10 cellular contexts compared by ENCODE assay signal in genomic region chr18:23227729-23228075, GRCh38.
DNase-seq lines count a peak whose midpoint lies in the region; ATAC-seq, FAIRE-seq and TF ChIP-seq lines count a peak whose summit lies in the region.
"Had no signal": no experiment of that assay in that cellular context is flagged by ENCODE, and none has a peak within 500 bp of the region (broad histone marks: within the 10 kb centered on the region; RNA-seq: fewer than 3 reads in every experiment).

No MANE protein-coding gene starts in this region.

- H3K27ac Mint-ChIP-seq in naive B cell: peak overlapping the region in 5 of 6 donors; percentile 63 to 100 (median 98)
- H3K27ac Mint-ChIP-seq in WTC11: no peak overlapping the region

- CTCF ChIA-PET in GM12878 (lab: Yijun Ruan, JAX): interaction anchor here (0.6 to 9.2 kb wide), 13 partner anchors 12 to 275 kb away, joined by 3 to 59 read pairs (median 5); partner anchors contain the start of genes CABLES1 and RMC1
- CTCF ChIA-PET in WTC11 (lab: Charles Lee): interaction anchor here (0.6 to 1.4 kb wide), 6 partner anchors 15 to 271 kb away, joined by 3 to 7 read pairs (median 4); no protein-coding TSS in a partner anchor

- H4K20me1 ChIP-seq in GM12878 (ENCODE audit: control insufficient read depth, insufficient read depth): no peaks in the 10 kb centered on the region

- H3K36me3 Mint-ChIP-seq in naive B cell: no peaks in the 10 kb centered on the region
- H3K36me3 Mint-ChIP-seq in WTC11: peaks cover 14% of the 10 kb centered on the region; the same call in 1 of the 2 replicates

- H3K4me1 Mint-ChIP-seq in naive B cell (peaks cover 48 to 74% (median 73%) of the 10 kb centered on the region in 3 donors), WTC11 (peaks cover 21% of the 10 kb centered on the region)

- peak overlapping the region; percentile 39; the same call in 1 of the 2 replicates for H3K4me2 ChIP-seq in GM12878 (ENCODE audit: control insufficient read depth, insufficient read depth)

- RAD21 ChIA-PET in GM12878 (lab: Charles Lee; ENCODE audit: unreplicated experiment): interaction anchor here (0.8 to 7.7 kb wide), 21 partner anchors 9 to 298 kb away, joined by 3 to 114 read pairs (median 5); partner anchors contain the start of genes CABLES1 and RIOK3

- no peak overlapping the region for H2AFZ ChIP-seq in GM12878 (ENCODE audit: control insufficient read depth, low read depth, low read length)

- SMC1A ChIA-PET in GM12878 (lab: Charles Lee; ENCODE audit: uncharacterized antibody, unreplicated experiment): interaction anchor here (0.7 to 7.8 kb wide), 19 partner anchors 10 to 184 kb away, joined by 3 to 78 read pairs (median 8); partner anchors contain the start of gene CABLES1

- peak overlapping the region; percentile 57 for H3K9ac ChIP-seq in GM12878 (ENCODE audit: control insufficient read depth, insufficient read depth, low read length)

- no peaks in the 10 kb centered on the region for H3K27me3 ChIP-seq in GM12878 (replicated peaks in 1 of 2; ENCODE audit: control insufficient read depth in 2 of 2, insufficient read depth in 2 of 2, low read length in 1 of 2)

- ATAC-seq in GM12878: no peak
- ATAC-seq in naive B cell (ENCODE audit: low read depth in 2 of 2): no peak
- no peak for ATAC-seq in HG02884 (IDR thresholded peaks at IDR 0.05; ENCODE audit: unreplicated experiment)
- ATAC-seq in WTC11: no peak
- ATAC-seq: activated T-cell treated with anti-CD3 and anti-CD28 coated beads, Interleukin-2, amount 50 U/mL, for 4 hours had no signal

- TF ChIP-seq POLR2A in GM12878 (IDR thresholded peaks at IDR 0.05; ENCODE audit: low read depth, low read length): no peak

- 77% methylated on average over 2 of the region's 2 CpGs for WGBS in GM12878 (ENCODE audit: insufficient coverage, insufficient replicate concordance, low lambda C conversion rate, missing lambda C conversion rate)

- no TSS peak for BruUV-seq in GM12878 (replicated peaks; lab: Mats Ljungman, UMichigan)

- in situ Hi-C loops in GM12878 (cut with MboI): loop anchor here (5.0 kb wide), 1 partner anchor 90 kb away; the partner anchor contains the start of gene CABLES1

- TF ChIP-seq CTCF in GM12878 (IDR thresholded peaks at IDR 0.05 in 2 of 3, conservative IDR thresholded peaks at IDR 0.05 in 1 of 3; ENCODE audit: control insufficient read depth in 2 of 3, extremely low read depth in 1 of 3, insufficient read depth in 1 of 3, low read depth in 3 of 3, low read length in 3 of 3) (no peak), WTC11 (IDR thresholded peaks at IDR 0.05) (no peak)

- TF ChIP-seq EP300 in GM12878 (IDR thresholded peaks at IDR 0.05; ENCODE audit: borderline replicate concordance in 1 of 2, control insufficient read depth in 1 of 2, low read depth in 2 of 2, low read length in 2 of 2): no peak

- H3K4me1 ChIP-seq in GM12878 (ENCODE audit: control insufficient read depth, insufficient read depth, low read length): peaks cover 77% of the 10 kb centered on the region

- peaks cover 3% of the 10 kb centered on the region for H3K79me2 ChIP-seq in GM12878 (ENCODE audit: control insufficient read depth, insufficient read depth, low read length)

- H3K36me3 ChIP-seq in GM12878 (ENCODE audit: control insufficient read depth in 2 of 2, insufficient read depth in 2 of 2, low read length in 1 of 2): no peaks in the 10 kb centered on the region; a peak in 2 of 4 replicates

- FAIRE-seq in GM12878 (lab: Jason Lieb, UNC): no peak

- POLR2A ChIA-PET in GM12878 (lab: Charles Lee) (interaction anchor here (0.5 to 8.0 kb wide), 9 partner anchors 10 to 194 kb away, joined by 3 to 86 read pairs (median 5); partner anchors contain the start of gene CABLES1), WTC11 (lab: Charles Lee) (interaction anchor here (1.1 kb wide), 1 partner anchor 55 kb away, joined by 3 read pairs; no protein-coding TSS in a partner anchor)

- DNase-seq in COLO668 (lab: John Stamatoyannopoulos, UW; ENCODE audit: unreplicated experiment) (peak; percentile 77), NCI-H1105 (lab: John Stamatoyannopoulos, UW) (peak; percentile 85), GM12878 (ENCODE audit: low read depth, low spot score) (no peak), naive B cell (no peak), nucleus accumbens (lab: John Stamatoyannopoulos, UW) (no peak), WTC11 (ENCODE audit: low spot score) (no peak), posterior cingulate gyrus (no peak)
- DNase-seq: activated T-cell treated with anti-CD3 and anti-CD28 coated beads, Interleukin-2, amount 50 U/mL, for 4 hours; SW 1271 had no signal

- peak overlapping the region; percentile 72 for H3K27ac ChIP-seq in GM12878 (ENCODE audit: control insufficient read depth, insufficient read depth)

- peaks cover 0 to 4% (median 0%) of the 10 kb centered on the region in 3 donors for H3K27me3 Mint-ChIP-seq in naive B cell
- H3K27me3 Mint-ChIP-seq in WTC11 (ENCODE audit: low read depth): no peaks in the 10 kb centered on the region

- intact Hi-C loops in GM12878 (cut with micrococcal nuclease; ENCODE audit: unreplicated experiment) (loop anchor here (1.0 to 5.0 kb wide), 2 partner anchors 131 to 290 kb away; no protein-coding TSS in a partner anchor), posterior cingulate gyrus (cut with DNase I) (no loop called here)

- H3K9me3 ChIP-seq in GM12878 (replicated peaks; ENCODE audit: control insufficient read depth, insufficient read depth, low read length): no peaks in the 10 kb centered on the region; the same call in 2 of the 3 replicates

- H3K4me3 ChIP-seq in GM12878: no peak overlapping the region

- H3K4me3 Mint-ChIP-seq in naive B cell (peak overlapping the region in 3 of 8 donors; percentile 40 to 60 (median 50)), WTC11 (no peak overlapping the region)
- H3K4me3 Mint-ChIP-seq: activated T-cell treated with anti-CD3 and anti-CD28 coated beads, Interleukin-2, amount 50 U/mL, for 4 hours had no signal

- TF ChIP-seq RAD21 in GM12878 (IDR thresholded peaks at IDR 0.05; ENCODE audit: insufficient read depth, low read depth, low read length): no peak

- H3K9me3 Mint-ChIP-seq in naive B cell (peaks cover 0 to 2% (median 0%) of the 10 kb centered on the region in 7 donors), WTC11 (no peaks in the 10 kb centered on the region)
- H3K9me3 Mint-ChIP-seq: activated T-cell treated with anti-CD3 and anti-CD28 coated beads, Interleukin-2, amount 50 U/mL, for 4 hours had no signal

TF ChIP-seq in GM12878, 131 proteins besides CTCF, POLR2A, EP300 and RAD21:
- TF ChIP-seq NR2F1 (conservative IDR thresholded peaks at IDR 0.05): no peak
- peak; percentile 6; the same call in 1 of the 2 replicates for TF ChIP-seq ZBTB33 (IDR thresholded peaks at IDR 0.05)
- TF ChIP-seq HDGF (IDR thresholded peaks at IDR 0.05): no peak

TF ChIP-seq in WTC11, 78 proteins besides CTCF, POLR2A, EP300 and RAD21:
- TF ChIP-seq CREB1 (CRISPR knock-in tag; IDR thresholded peaks at IDR 0.05) (no peak), SP1 (CRISPR knock-in tag; conservative IDR thresholded peaks at IDR 0.05) (no peak), ZNF263 (CRISPR knock-in tag; IDR thresholded peaks at IDR 0.05; ENCODE audit: low read depth) (no peak), EMX1 (CRISPR knock-in tag; IDR thresholded peaks at IDR 0.05) (no peak), TCF7 (CRISPR knock-in tag; IDR thresholded peaks at IDR 0.05; ENCODE audit: low read depth) (no peak), E2F5 (CRISPR knock-in tag; IDR thresholded peaks at IDR 0.05) (no peak)
TF ChIP-seq in WTC11: peak in this region for 0.

Comparison
In these comparisons a context has a peak if more than half of its experiments do, and no peak if none do; other contexts are left out.
1. DNase-seq: peak in COLO668 (single experiment) and NCI-H1105 (single experiment); none in GM12878 (single experiment), naive B cell (single experiment), nucleus accumbens (0 of 56), WTC11 (single experiment) and posterior cingulate gyrus (0 of 10).